8 cellular contexts compared by ENCODE assay signal in the genomic region with DNA sequence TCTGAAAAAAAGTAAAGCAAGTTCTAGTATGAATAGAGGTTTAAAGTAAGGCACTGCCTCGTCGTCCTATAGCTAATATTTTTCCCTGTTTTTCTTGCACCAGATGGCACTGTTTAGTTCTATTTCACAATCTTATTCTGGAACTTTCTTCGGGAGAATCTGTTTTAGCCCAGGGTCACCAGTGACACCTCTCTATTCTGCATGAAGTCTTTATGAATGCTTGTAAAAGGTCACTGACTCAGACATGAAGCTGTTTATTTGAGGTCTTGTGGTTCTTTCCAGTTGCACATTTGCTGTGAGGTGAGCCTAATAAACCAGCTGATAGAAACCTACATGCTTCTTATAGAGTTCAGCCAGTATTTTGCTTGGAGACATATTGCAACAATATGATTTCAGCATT.
DNase-seq lines count a peak whose midpoint lies in the region; ATAC-seq, FAIRE-seq and TF ChIP-seq lines count a peak whose summit lies in the region.
"Had no signal": no experiment of that assay in that cellular context is flagged by ENCODE, and none has a peak within 500 bp of the region (broad histone marks: within the 10 kb centered on the region; RNA-seq: fewer than 3 reads in every experiment).

No MANE protein-coding gene starts in this region.

- no peak overlapping the region for H2AFZ ChIP-seq in GM23338

- TF ChIP-seq CTCF in GM23338 (conservative IDR thresholded peaks at IDR 0.05; ENCODE audit: low read depth in 2 of 2) (peak; percentile 28 to 34; a peak in 3 of 4 replicates), foreskin keratinocyte (conservative IDR thresholded peaks at IDR 0.05) (peak; percentile 50)

- H3K4me3 ChIP-seq in GM23338 (no peak overlapping the region), SJCRH30 (no peak overlapping the region), skeletal muscle cell (ENCODE audit: low read depth, low read length) (no peak overlapping the region)

- H3K27me3 Mint-ChIP-seq in GM23338 (ENCODE audit: insufficient read depth, low read depth, poor library complexity) = peaks cover 2% of the 10 kb centered on the region

- H3K4me1 Mint-ChIP-seq in GM23338 = peaks cover 12% of the 10 kb centered on the region

- no peak overlapping the region for H3K4me3 Mint-ChIP-seq in GM23338

- H3K9me3 ChIP-seq in SJCRH30 (replicated peaks) = no peaks in the 10 kb centered on the region

- H3K4me2 ChIP-seq in GM23338 = no peak overlapping the region

- H3F3A ChIP-seq in GM23338 (replicated peaks; ENCODE audit: low read depth) = no peaks in the 10 kb centered on the region

- no peaks in the 10 kb centered on the region for H3K9me3 Mint-ChIP-seq in GM23338

- no peak for FAIRE-seq in GM19239 (lab: Jason Lieb, UNC)

- H3K27me3 ChIP-seq in GM23338 (ENCODE audit: insufficient read depth) (no peaks in the 10 kb centered on the region), SJCRH30 (no peaks in the 10 kb centered on the region), foreskin keratinocyte (no peaks in the 10 kb centered on the region)

- no peaks in the 10 kb centered on the region for H4K20me1 ChIP-seq in GM23338 (replicated peaks; ENCODE audit: insufficient read depth)

- H3K79me2 ChIP-seq in GM23338 (replicated peaks; ENCODE audit: insufficient read depth) = no peaks in the 10 kb centered on the region

- no peaks in the 10 kb centered on the region for H3K36me3 ChIP-seq in GM23338 (ENCODE audit: insufficient read depth)
- H3K36me3 ChIP-seq in SJCRH30 = no peaks in the 10 kb centered on the region

- no peak overlapping the region for H3K27ac Mint-ChIP-seq in GM23338

- H3K4me1 ChIP-seq in GM23338 (ENCODE audit: insufficient read depth) = no peaks in the 10 kb centered on the region
- peaks cover 27% of the 10 kb centered on the region for H3K4me1 ChIP-seq in SJCRH30
- H3K4me1 ChIP-seq in foreskin keratinocyte = no peaks in the 10 kb centered on the region

- no peaks in the 10 kb centered on the region for H3K36me3 Mint-ChIP-seq in GM23338 (ENCODE audit: low read depth)

- no peak overlapping the region for H3K27ac ChIP-seq in GM23338 (ENCODE audit: low read depth)
- H3K27ac ChIP-seq in SJCRH30 = peak overlapping the region; percentile 1; the same call in 1 of the 2 replicates
- H3K27ac ChIP-seq in foreskin keratinocyte = no peak overlapping the region

- DNase-seq in GM23338 (ENCODE audit: low spot score) = no peak
- DNase-seq in SJCRH30 = peak; percentile 57 to 85
- DNase-seq in foreskin keratinocyte = peak; percentile 8 to 41
- DNase-seq in skeletal muscle cell (ENCODE audit: low read depth) = peak; percentile 84
- no peak for DNase-seq in GM19239 (ENCODE audit: insufficient read length, low spot score)
- DNase-seq: NCI-H748 treated with DMSO at 0.1 percent for 48 hours had no signal

- H3K9me2 ChIP-seq in GM23338 (ENCODE audit: insufficient read depth) = no peaks in the 10 kb centered on the region

- ATAC-seq in GM23338 (no peak), foreskin keratinocyte (peak; percentile 49), HG03196 (IDR thresholded peaks at IDR 0.05; ENCODE audit: unreplicated experiment) (no peak), HG03097 (IDR thresholded peaks at IDR 0.05; ENCODE audit: low FRiP score, unreplicated experiment) (no peak)

TF ChIP-seq in GM23338, 12 proteins besides CTCF, POLR2A, EP300 and RAD21 (continues in another document):
- TF ChIP-seq EZH2 (IDR thresholded peaks at IDR 0.05; ENCODE audit: low read depth, unreplicated experiment) (no peak), JUNB (IDR thresholded peaks at IDR 0.05; ENCODE audit: unreplicated experiment) (no peak), EZH2phosphoT487 (IDR thresholded peaks at IDR 0.05; ENCODE audit: unreplicated experiment) (no peak), ZNF331 (CRISPR knock-in tag; IDR thresholded peaks at IDR 0.05; ENCODE audit: low read depth) (no peak), CREB1 (CRISPR knock-in tag; IDR thresholded peaks at IDR 0.05; ENCODE audit: low read depth) (no peak), STAT1 (IDR thresholded peaks at IDR 0.05; ENCODE audit: unreplicated experiment) (no peak), POLR2AphosphoS5 (IDR thresholded peaks at IDR 0.05; ENCODE audit: low read depth) (no peak), ZNF114 (CRISPR knock-in tag; IDR thresholded peaks at IDR 0.05) (no peak), NANOG (IDR thresholded peaks at IDR 0.05; ENCODE audit: borderline replicate concordance) (no peak)
- TF ChIP-seq, protein P1, sequence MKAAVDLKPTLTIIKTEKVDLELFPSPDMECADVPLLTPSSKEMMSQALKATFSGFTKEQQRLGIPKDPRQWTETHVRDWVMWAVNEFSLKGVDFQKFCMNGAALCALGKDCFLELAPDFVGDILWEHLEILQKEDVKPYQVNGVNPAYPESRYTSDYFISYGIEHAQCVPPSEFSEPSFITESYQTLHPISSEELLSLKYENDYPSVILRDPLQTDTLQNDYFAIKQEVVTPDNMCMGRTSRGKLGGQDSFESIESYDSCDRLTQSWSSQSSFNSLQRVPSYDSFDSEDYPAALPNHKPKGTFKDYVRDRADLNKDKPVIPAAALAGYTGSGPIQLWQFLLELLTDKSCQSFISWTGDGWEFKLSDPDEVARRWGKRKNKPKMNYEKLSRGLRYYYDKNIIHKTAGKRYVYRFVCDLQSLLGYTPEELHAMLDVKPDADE (IDR thresholded peaks at IDR 0.05) = no peak
- TF ChIP-seq, protein P2, sequence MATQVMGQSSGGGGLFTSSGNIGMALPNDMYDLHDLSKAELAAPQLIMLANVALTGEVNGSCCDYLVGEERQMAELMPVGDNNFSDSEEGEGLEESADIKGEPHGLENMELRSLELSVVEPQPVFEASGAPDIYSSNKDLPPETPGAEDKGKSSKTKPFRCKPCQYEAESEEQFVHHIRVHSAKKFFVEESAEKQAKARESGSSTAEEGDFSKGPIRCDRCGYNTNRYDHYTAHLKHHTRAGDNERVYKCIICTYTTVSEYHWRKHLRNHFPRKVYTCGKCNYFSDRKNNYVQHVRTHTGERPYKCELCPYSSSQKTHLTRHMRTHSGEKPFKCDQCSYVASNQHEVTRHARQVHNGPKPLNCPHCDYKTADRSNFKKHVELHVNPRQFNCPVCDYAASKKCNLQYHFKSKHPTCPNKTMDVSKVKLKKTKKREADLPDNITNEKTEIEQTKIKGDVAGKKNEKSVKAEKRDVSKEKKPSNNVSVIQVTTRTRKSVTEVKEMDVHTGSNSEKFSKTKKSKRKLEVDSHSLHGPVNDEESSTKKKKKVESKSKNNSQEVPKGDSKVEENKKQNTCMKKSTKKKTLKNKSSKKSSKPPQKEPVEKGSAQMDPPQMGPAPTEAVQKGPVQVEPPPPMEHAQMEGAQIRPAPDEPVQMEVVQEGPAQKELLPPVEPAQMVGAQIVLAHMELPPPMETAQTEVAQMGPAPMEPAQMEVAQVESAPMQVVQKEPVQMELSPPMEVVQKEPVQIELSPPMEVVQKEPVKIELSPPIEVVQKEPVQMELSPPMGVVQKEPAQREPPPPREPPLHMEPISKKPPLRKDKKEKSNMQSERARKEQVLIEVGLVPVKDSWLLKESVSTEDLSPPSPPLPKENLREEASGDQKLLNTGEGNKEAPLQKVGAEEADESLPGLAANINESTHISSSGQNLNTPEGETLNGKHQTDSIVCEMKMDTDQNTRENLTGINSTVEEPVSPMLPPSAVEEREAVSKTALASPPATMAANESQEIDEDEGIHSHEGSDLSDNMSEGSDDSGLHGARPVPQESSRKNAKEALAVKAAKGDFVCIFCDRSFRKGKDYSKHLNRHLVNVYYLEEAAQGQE (IDR thresholded peaks at IDR 0.05; ENCODE audit: unreplicated experiment) = no peak

Comparison
In these comparisons a context has a peak if more than half of its experiments do, and no peak if none do; other contexts are left out.
1. DNase-seq: peak in SJCRH30 (2 of 2), foreskin keratinocyte (2 of 2) and skeletal muscle cell (single experiment); none in GM23338 (single experiment) and GM19239 (single experiment).